In genomic region chr6:33288942-33289783, GRCh38 we compare ENCODE assay signal across 8 cellular contexts. TPM values are rescaled to one million over a fixed set of nuclear protein-coding genes. Genes with fewer than 3 reads are reported as not detected.
DNase-seq lines count a peak whose midpoint lies in the region; TF ChIP-seq lines count a peak whose summit lies in the region.

TSS of gene PFDN6 (plus strand) at chr6:33289601. CDS start at chr6:33289857, 256 bp downstream.
TSS of gene WDR46 (minus strand) at chr6:33289239. CDS start at chr6:33289170, 69 bp downstream.

- H3K4me3 Mint-ChIP-seq in HFFc6, result peak within 1 kb of the TSS; percentile 94
- H3K4me3 Mint-ChIP-seq in activated naive CD4-positive, alpha-beta T cell treated with anti-CD3 and anti-CD28 coated beads, Interleukin-2, amount 50 U/mL, for 24 hours, result peak within 1 kb of the TSS; percentile 97

- H3K4me3 ChIP-seq in GM08714 (ENCODE audit: low read length) (peak within 1 kb of the TSS; percentile 83), tibial artery (peak within 1 kb of the TSS; percentile 73 to 79)

- H3K27ac ChIP-seq in tibial artery, result peak within 1 kb of the TSS; percentile 69 to 81

- peaks cover 42% of the 10 kb centered on the region for H3K4me1 Mint-ChIP-seq in HFFc6 (ENCODE audit: low read depth)
- H3K4me1 Mint-ChIP-seq in activated naive CD4-positive, alpha-beta T cell treated with anti-CD3 and anti-CD28 coated beads, Interleukin-2, amount 50 U/mL, for 24 hours, result peaks cover 42% of the 10 kb centered on the region

- peaks cover 46% of the 10 kb centered on the region for H3K36me3 Mint-ChIP-seq in HFFc6 (ENCODE audit: low read depth)
- peaks cover 16% of the 10 kb centered on the region for H3K36me3 Mint-ChIP-seq in activated naive CD4-positive, alpha-beta T cell treated with anti-CD3 and anti-CD28 coated beads, Interleukin-2, amount 50 U/mL, for 24 hours

- H3K4me1 ChIP-seq in tibial artery, result peaks cover 4 to 25% (median 22%) of the 10 kb centered on the region in 4 donors

- intact Hi-C loops in tibial artery (cut with DNase I; ENCODE audit: low total_unique reads), result no loop called here

- no peaks in the 10 kb centered on the region for H3K9me3 ChIP-seq in tibial artery

- no peak for TF ChIP-seq CTCF in HFFc6 (IDR thresholded peaks at IDR 0.05)
- no peak for TF ChIP-seq CTCF in tibial artery (IDR thresholded peaks at IDR 0.05)

- H3K27ac Mint-ChIP-seq in HFFc6, result peak within 1 kb of the TSS; percentile 82
- peak within 1 kb of the TSS; percentile 95 for H3K27ac Mint-ChIP-seq in activated naive CD4-positive, alpha-beta T cell treated with anti-CD3 and anti-CD28 coated beads, Interleukin-2, amount 50 U/mL, for 24 hours

- H3K36me3 ChIP-seq in tibial artery, result peaks cover 34 to 66% (median 54%) of the 10 kb centered on the region in 3 donors

- peak; percentile 85 for DNase-seq in HFFc6
- peak; percentile 96 for DNase-seq in NAMALWA (ENCODE audit: low spot score)
- peak; percentile 93 for DNase-seq in SK-N-DZ (ENCODE audit: low spot score)
- DNase-seq in glomerular endothelial cell (ENCODE audit: extremely low read depth, low read depth, low spot score), result peak; percentile 78
- peak; percentile 84 for DNase-seq in occipital lobe (lab: John Stamatoyannopoulos, UW)
- DNase-seq in tibial artery, result peak; percentile 84 to 90

- no peaks in the 10 kb centered on the region for H3K27me3 ChIP-seq in tibial artery

- H3K9me3 Mint-ChIP-seq in HFFc6, result no peaks in the 10 kb centered on the region
- no peaks in the 10 kb centered on the region for H3K9me3 Mint-ChIP-seq in activated naive CD4-positive, alpha-beta T cell treated with anti-CD3 and anti-CD28 coated beads, Interleukin-2, amount 50 U/mL, for 24 hours

- H3K27me3 Mint-ChIP-seq in HFFc6 (ENCODE audit: insufficient read depth), result no peaks in the 10 kb centered on the region; the same call in 1 of the 2 replicates
- no peaks in the 10 kb centered on the region for H3K27me3 Mint-ChIP-seq in activated naive CD4-positive, alpha-beta T cell treated with anti-CD3 and anti-CD28 coated beads, Interleukin-2, amount 50 U/mL, for 24 hours

RNA-seq across cellular contexts. Expression of gene PFDN6, which starts in this region (rescaled TPM):
- 10 to 100 TPM; 52.1 to 73.7 (median 69.7) TPM for total RNA-seq in HFFc6 (2021; fragmentation: NEBNext Ultra II Directional; extraction: Animal tissue kit (Norgen Biotek cat#: 25700))
- polyA plus RNA-seq in SK-N-DZ (2014; cell fraction: cytosol; rRNA removed), result 107 and 170 TPM in 2 replicates
- 81.3 and 118 TPM in 2 replicates for polyA plus RNA-seq in SK-N-DZ (2014; cell fraction: nucleus; rRNA removed)
- total RNA-seq in glomerular endothelial cell (34.1 and 40.8 TPM in 2 replicates), occipital lobe (27.0 TPM)

RNA-seq across cellular contexts. Expression of gene WDR46, which starts in this region (rescaled TPM):
- total RNA-seq in HFFc6 (2021; fragmentation: NEBNext Ultra II Directional; extraction: Animal tissue kit (Norgen Biotek cat#: 25700)), result 10 to 100 TPM; 71.0 to 89.9 (median 74.6) TPM
- polyA plus RNA-seq in SK-N-DZ (2014; cell fraction: cytosol; rRNA removed), result 105 and 106 TPM in 2 replicates
- polyA plus RNA-seq in SK-N-DZ (2014; cell fraction: nucleus; rRNA removed), result 200 and 246 TPM in 2 replicates
- total RNA-seq in glomerular endothelial cell (63.4 and 91.0 TPM in 2 replicates), occipital lobe (42.6 TPM)

Comparison
In these comparisons a context has a peak if more than half of its experiments do, and no peak if none do; other contexts are left out.
1. Peak in every context shown above with its lines: DNase-seq, H3K4me3 ChIP-seq and H3K27ac ChIP-seq.